ENCODE assay signal across 6 cellular contexts in genomic region chr19:48363500-48363809, GRCh38. TPM values are rescaled to one million over a fixed set of nuclear protein-coding genes. Genes with fewer than 3 reads are reported as not detected.
DNase-seq lines count a peak whose midpoint lies in the region; ATAC-seq and TF ChIP-seq lines count a peak whose summit lies in the region.

No MANE protein-coding gene starts in this region.

- peak overlapping the region; percentile 95 for H3K27ac ChIP-seq in breast epithelium

- H3K36me3 ChIP-seq in breast epithelium (no peaks in the 10 kb centered on the region), neuron (ENCODE audit: insufficient read depth, low read length) (no peaks in the 10 kb centered on the region)

- TF ChIP-seq CTCF in breast epithelium (IDR thresholded peaks at IDR 0.05), result no peak

- ATAC-seq in GM18505 (IDR thresholded peaks at IDR 0.05; ENCODE audit: unreplicated experiment) (peak; percentile 10), HG03066 (IDR thresholded peaks at IDR 0.05; ENCODE audit: low read depth, unreplicated experiment) (peak; percentile 12)

- H3K4me3 ChIP-seq in breast epithelium (peak overlapping the region; percentile 66 to 73 (median 70)), neuron (ENCODE audit: low read length) (peak overlapping the region; percentile 55)

- no peaks in the 10 kb centered on the region for H3K4me1 ChIP-seq in breast epithelium
- H3K4me1 ChIP-seq in neuron (ENCODE audit: insufficient read depth, low read length), result no peaks in the 10 kb centered on the region

- peak overlapping the region; percentile 48 for H2AFZ ChIP-seq in neuron (ENCODE audit: low read depth, low read length)

- TF ChIP-seq POLR2A in GM18505 (IDR thresholded peaks at IDR 0.05; ENCODE audit: borderline replicate concordance, extremely low read depth, insufficient read depth, insufficient read length) (no peak), breast epithelium (IDR thresholded peaks at IDR 0.05) (no peak)

- no peak for DNase-seq in breast epithelium (ENCODE audit: low spot score in 2 of 2)
- no peak for DNase-seq in occipital lobe (lab: John Stamatoyannopoulos, UW)
- DNase-seq in effector CD4-positive, alpha-beta T cell, result no peak

- intact Hi-C loops in breast epithelium (cut with DNase I; ENCODE audit: low total_unique reads), result no loop called here

- H3K9me3 ChIP-seq in breast epithelium (no peaks in the 10 kb centered on the region), neuron (ENCODE audit: low read length) (no peaks in the 10 kb centered on the region)

- H3K27me3 ChIP-seq in breast epithelium, result no peaks in the 10 kb centered on the region
- H3K27me3 ChIP-seq in neuron (ENCODE audit: insufficient read depth, low read length), result no peaks in the 10 kb centered on the region

RNA-seq across cellular contexts. Expression of gene TMEM143, which starts 0.3 kb away (rescaled TPM):
- 10 to 100 TPM in 1 of 3 donors, 1 to 10 TPM in 2; 5.9 to 10.5 (median 6.2) TPM for total RNA-seq in breast epithelium
- 3.9 TPM for total RNA-seq in occipital lobe

RNA-seq across cellular contexts. Expression of gene SYNGR4, which starts 0.7 kb away (rescaled TPM):
- total RNA-seq in breast epithelium (not detected), occipital lobe (not detected)

RNA-seq across cellular contexts. Expression of gene KDELR1, which starts 27.9 kb away (rescaled TPM):
- total RNA-seq in breast epithelium, result 10 to 100 TPM; 66.2 to 85.0 (median 68.5) TPM
- total RNA-seq in occipital lobe, result 21.8 TPM

RNA-seq across cellular contexts. Expression of gene GRIN2D, which starts 30.0 kb away (rescaled TPM):
- total RNA-seq in breast epithelium (under 1 TPM in 2 of 3 donors, not detected in 1; 0.32 to 0.33 TPM), occipital lobe (2.5 TPM)

RNA-seq across cellular contexts. Expression of gene EMP3, which starts 38.1 kb away (rescaled TPM):
- total RNA-seq in breast epithelium (10 to 100 TPM; 18.4 to 71.4 (median 24.1) TPM), occipital lobe (7.0 TPM)
